Comparison of ENCODE assay signal across 8 cellular contexts in genomic region chr7:131521651-131522163, GRCh38. TPM values are rescaled to one million over a fixed set of nuclear protein-coding genes. Genes with fewer than 3 reads are reported as not detected.
A peak's percentile ranks its signal among the peaks of the same experiment; 100 is the strongest.
DNase-seq lines count a peak whose midpoint lies in the region; ATAC-seq, FAIRE-seq and TF ChIP-seq lines count a peak whose summit lies in the region.

No MANE protein-coding gene starts in this region.

- H3K27me3 ChIP-seq in right cardiac atrium (ENCODE audit: control insufficient read depth, insufficient read depth) = no peaks in the 10 kb centered on the region

- H3K27ac ChIP-seq in right cardiac atrium (ENCODE audit: low read length) = peak overlapping the region; percentile 87

- H3K4me3 ChIP-seq in right cardiac atrium (ENCODE audit: low read length) (no peak overlapping the region), retinal pigment epithelial cell (ENCODE audit: low read length) (no peak overlapping the region)

- TF ChIP-seq CTCF in retinal pigment epithelial cell (conservative IDR thresholded peaks at IDR 0.05; ENCODE audit: low read depth, low read length) = no peak

- ATAC-seq in right cardiac atrium = peak; percentile 79 to 90

- FAIRE-seq in RCC 7860 (lab: Jason Lieb, UNC) = no peak

- no peaks in the 10 kb centered on the region for H3K9me3 ChIP-seq in right cardiac atrium (ENCODE audit: control insufficient read depth, low read length)

- DNase-seq in HPDE6-E6E7 (ENCODE audit: extremely low spot score) (peak; percentile 21), RPMI7951 (ENCODE audit: low read depth) (peak; percentile 67), right cardiac atrium (peak in 1 of 3 donors; percentile 78), retinal pigment epithelial cell (ENCODE audit: low read depth) (peak; percentile 33), amniotic stem cell (lab: John Stamatoyannopoulos, UW) (no peak), RCC 7860 (ENCODE audit: low spot score) (no peak), cerebellar nuclear complex (lab: John Stamatoyannopoulos, UW) (no peak)
- no peak for DNase-seq in activated CD4-positive, alpha-beta T cell treated with anti-CD3 and anti-CD28 coated beads for 4 hours

- WGBS in right cardiac atrium = 55% methylated on average over 7 of the region's 7 CpGs

- H3K4me1 ChIP-seq in right cardiac atrium (ENCODE audit: control insufficient read depth, insufficient read depth, low read length) = peaks cover 9% of the 10 kb centered on the region

- intact Hi-C loops in right cardiac atrium (cut with DNase I) = no loop called here

RNA-seq across cellular contexts. Expression of gene PODXL, which starts 34.7 kb away (rescaled TPM):
- 48.2 and 49.0 TPM in 2 replicates for total RNA-seq in RPMI7951 (2014; rRNA removed; shearing (Covaris generic))
- total RNA-seq in right cardiac atrium = 10 to 100 TPM; 60.7 to 81.1 (median 63.9) TPM
- 29.1 TPM for polyA plus RNA-seq in right cardiac atrium

Comparison
In these comparisons a context has a peak if more than half of its experiments do, and no peak if none do; other contexts are left out.
1. DNase-seq: peak in HPDE6-E6E7 (single experiment), RPMI7951 (single experiment) and retinal pigment epithelial cell (single experiment); none in amniotic stem cell (single experiment), RCC 7860 (single experiment), cerebellar nuclear complex (0 of 2) and activated CD4-positive, alpha-beta T cell treated with anti-CD3 and anti-CD28 coated beads for 4 hours (0 of 2).